8 cellular contexts compared by ENCODE assay signal in the genomic region with DNA sequence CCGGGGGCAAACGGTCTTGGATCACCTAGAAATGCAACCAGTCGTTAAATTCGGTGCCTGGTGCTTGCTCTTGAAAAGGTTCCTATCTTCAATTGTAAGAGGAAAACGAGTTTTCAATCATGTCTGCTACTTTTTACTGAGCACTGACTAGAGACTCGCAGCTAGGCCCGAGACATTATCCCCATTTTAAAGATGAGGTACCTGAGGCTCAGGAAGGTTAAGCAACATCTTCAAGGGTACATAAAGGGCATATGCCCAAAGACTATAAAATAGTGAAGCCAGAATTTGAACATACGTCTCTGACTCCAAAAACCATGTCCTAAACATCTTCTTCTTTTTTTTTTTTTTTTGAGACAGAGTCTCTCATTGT. TPM values are rescaled to one million over a fixed set of nuclear protein-coding genes. Genes with fewer than 3 reads are reported as not detected.
A peak's percentile ranks its signal among the peaks of the same experiment; 100 is the strongest.
DNase-seq lines count a peak whose midpoint lies in the region; ATAC-seq, FAIRE-seq and TF ChIP-seq lines count a peak whose summit lies in the region.

No MANE protein-coding gene starts in this region.

- no peaks in the 10 kb centered on the region for H3K36me3 ChIP-seq in astrocyte (ENCODE audit: insufficient read depth, low read length)
- H3K36me3 ChIP-seq in liver (ENCODE audit: control insufficient read depth in 4 of 4, insufficient read depth in 3 of 4, low read depth in 1 of 4, low read length in 3 of 4) = peaks cover 0 to under 1% (median 0%) of the 10 kb centered on the region in 4 donors
- no peaks in the 10 kb centered on the region for H3K36me3 ChIP-seq in thoracic aorta

- intact Hi-C loops in lower leg skin (cut with DNase I; ENCODE audit: low total_unique reads) = loop anchor here (10.0 kb wide), 1 partner anchor 812 kb away; the partner anchor contains the start of gene FBXO7

- ATAC-seq in thoracic aorta (ENCODE audit: insufficient number of reproducible peaks, low FRiP score, low read depth) (no peak), GM18873 (IDR thresholded peaks at IDR 0.05; ENCODE audit: low FRiP score, unreplicated experiment) (no peak)

- H3K9me3 ChIP-seq in astrocyte (ENCODE audit: insufficient read depth, low read depth, low read length) (no peaks in the 10 kb centered on the region), liver (ENCODE audit: control insufficient read depth in 4 of 4, low read length in 3 of 4) (no peaks in the 10 kb centered on the region), thoracic aorta (no peaks in the 10 kb centered on the region)

- no peak for TF ChIP-seq POLR2A in lower leg skin (IDR thresholded peaks at IDR 0.05)

- no peaks in the 10 kb centered on the region for H3K27me3 Mint-ChIP-seq in activated T-cell treated with anti-CD3 and anti-CD28 coated beads, Interleukin-2, amount 50 U/mL, for 24 hours
- no peaks in the 10 kb centered on the region for H3K27me3 Mint-ChIP-seq in astrocyte (ENCODE audit: low read depth, unreplicated experiment)

- peak overlapping the region; percentile 94 for H3K27ac ChIP-seq in astrocyte (ENCODE audit: low read depth, low read length)
- H3K27ac ChIP-seq in liver (ENCODE audit: low read depth in 1 of 2, low read length in 2 of 2) = peak overlapping the region; percentile 79 to 82
- peak overlapping the region; percentile 69 to 72 for H3K27ac ChIP-seq in thoracic aorta

- TF ChIP-seq RAD21 in liver (IDR thresholded peaks at IDR 0.05) = no peak

- H3K9ac ChIP-seq in astrocyte (ENCODE audit: low read length) (peak overlapping the region; percentile 96), liver (ENCODE audit: low read depth in 1 of 2, low read length in 2 of 2) (peak overlapping the region in 1 of 2 donors; percentile 45)

- H2AFZ ChIP-seq in astrocyte (ENCODE audit: low read depth, low read length) = peak overlapping the region; percentile 86

- peaks cover 44% of the 10 kb centered on the region for H3K4me1 Mint-ChIP-seq in activated T-cell treated with anti-CD3 and anti-CD28 coated beads, Interleukin-2, amount 50 U/mL, for 24 hours (ENCODE audit: low read depth)
- H3K4me1 Mint-ChIP-seq in astrocyte (ENCODE audit: low read depth, unreplicated experiment) = peaks cover 14% of the 10 kb centered on the region

- peaks cover 4% of the 10 kb centered on the region for H3K4me1 ChIP-seq in astrocyte (ENCODE audit: insufficient read depth, low read length)
- peaks cover 0 to 14% (median 11%) of the 10 kb centered on the region in 4 donors for H3K4me1 ChIP-seq in liver (ENCODE audit: control insufficient read depth in 4 of 4, insufficient read depth in 4 of 4, low read length in 3 of 4)
- peaks cover 14 to 22% of the 10 kb centered on the region in 2 donors for H3K4me1 ChIP-seq in thoracic aorta (ENCODE audit: control insufficient read depth in 1 of 2, low read depth in 2 of 2)

- no peak for FAIRE-seq in astrocyte (lab: Jason Lieb, UNC)

- H3K4me2 ChIP-seq in astrocyte (ENCODE audit: low read length) = peak overlapping the region; percentile 95

- peak overlapping the region; percentile 97 for H3K27ac Mint-ChIP-seq in activated T-cell treated with anti-CD3 and anti-CD28 coated beads, Interleukin-2, amount 50 U/mL, for 24 hours
- peak overlapping the region; percentile 98 for H3K27ac Mint-ChIP-seq in astrocyte (ENCODE audit: unreplicated experiment)

- peaks cover 42% of the 10 kb centered on the region for H3K79me2 ChIP-seq in astrocyte (ENCODE audit: insufficient read depth, low read length)

- DNase-seq in activated T-cell treated with anti-CD3 and anti-CD28 coated beads, Interleukin-2, amount 50 U/mL, for 24 hours = no peak
- no peak for DNase-seq in activated T-cell treated with anti-CD3 and anti-CD28 coated beads, Interleukin-2, amount 50 U/mL, for 1 hour
- DNase-seq in astrocyte (ENCODE audit: low read depth) = no peak
- DNase-seq in thoracic aorta (ENCODE audit: low spot score) = no peak
- no peak for DNase-seq in lower leg skin (ENCODE audit: low spot score in 2 of 2)
- DNase-seq in stimulated activated CD4-positive, alpha-beta T cell treated with anti-CD3 and anti-CD28 coated beads, Interleukin-2, amount 100 ng/mL, for 48 hours = no peak

- H3K4me3 ChIP-seq in astrocyte (ENCODE audit: insufficient read depth, low read depth, low read length) (peak overlapping the region; percentile 99), liver (ENCODE audit: low read depth in 1 of 3, low read length in 3 of 3) (peak overlapping the region in 2 of 3 donors; percentile 75 to 96), thoracic aorta (peak overlapping the region; percentile 92), lower leg skin (ENCODE audit: low read depth, poor library complexity, severe bottlenecking) (no peak overlapping the region)

- WGBS in liver = 63% methylated on average over 8 of the region's 8 CpGs
- WGBS in lower leg skin, 2 donors = 41 to 64% methylated on average over 8 of the region's 8 CpGs

- no peak for TF ChIP-seq CTCF in astrocyte (IDR thresholded peaks at IDR 0.05; ENCODE audit: insufficient read depth, low read depth, low read length)
- no peak for TF ChIP-seq CTCF in liver (IDR thresholded peaks at IDR 0.05; ENCODE audit: low read depth, low read length, missing input control)
- no peak for TF ChIP-seq CTCF in thoracic aorta (IDR thresholded peaks at IDR 0.05)
- no peak for TF ChIP-seq CTCF in lower leg skin (IDR thresholded peaks at IDR 0.05)

- peaks cover 25% of the 10 kb centered on the region for H3K36me3 Mint-ChIP-seq in activated T-cell treated with anti-CD3 and anti-CD28 coated beads, Interleukin-2, amount 50 U/mL, for 24 hours (ENCODE audit: low read depth)
- no peaks in the 10 kb centered on the region for H3K36me3 Mint-ChIP-seq in astrocyte (ENCODE audit: low read depth, unreplicated experiment)

- peaks cover 12% of the 10 kb centered on the region for H4K20me1 ChIP-seq in astrocyte (ENCODE audit: insufficient read depth, low read length)

- peak overlapping the region; percentile 95 for H3K4me3 Mint-ChIP-seq in activated T-cell treated with anti-CD3 and anti-CD28 coated beads, Interleukin-2, amount 50 U/mL, for 24 hours
- H3K4me3 Mint-ChIP-seq in astrocyte (ENCODE audit: unreplicated experiment) = peak overlapping the region; percentile 100

- no peaks in the 10 kb centered on the region for H3K9me3 Mint-ChIP-seq in activated T-cell treated with anti-CD3 and anti-CD28 coated beads, Interleukin-2, amount 50 U/mL, for 24 hours
- H3K9me3 Mint-ChIP-seq in astrocyte (ENCODE audit: unreplicated experiment) = no peaks in the 10 kb centered on the region

- no peaks in the 10 kb centered on the region for H3K27me3 ChIP-seq in astrocyte (ENCODE audit: insufficient read depth, low read length)
- H3K27me3 ChIP-seq in liver (ENCODE audit: control insufficient read depth in 4 of 4, insufficient read depth in 4 of 4, low read length in 3 of 4) = no peaks in the 10 kb centered on the region
- no peaks in the 10 kb centered on the region for H3K27me3 ChIP-seq in thoracic aorta (replicated peaks; ENCODE audit: insufficient read depth)

TF ChIP-seq in liver, 16 proteins besides CTCF, POLR2A, EP300 and RAD21 (continues in another document):
- TF ChIP-seq, protein P1, sequence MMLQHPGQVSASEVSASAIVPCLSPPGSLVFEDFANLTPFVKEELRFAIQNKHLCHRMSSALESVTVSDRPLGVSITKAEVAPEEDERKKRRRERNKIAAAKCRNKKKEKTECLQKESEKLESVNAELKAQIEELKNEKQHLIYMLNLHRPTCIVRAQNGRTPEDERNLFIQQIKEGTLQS (IDR thresholded peaks at IDR 0.05) = no peak
- TF ChIP-seq HNF4A (conservative IDR thresholded peaks at IDR 0.05) = no peak
- TF ChIP-seq MAX (IDR thresholded peaks at IDR 0.05) = no peak
- TF ChIP-seq YY1 (IDR thresholded peaks at IDR 0.05) = no peak
- no peak for TF ChIP-seq FOXA1 (IDR thresholded peaks at IDR 0.05)
- no peak for TF ChIP-seq EGR1 (IDR thresholded peaks at IDR 0.05; ENCODE audit: low read depth in 2 of 2)
- no peak for TF ChIP-seq HNF4G (IDR thresholded peaks at IDR 0.05)
- TF ChIP-seq, protein P2, sequence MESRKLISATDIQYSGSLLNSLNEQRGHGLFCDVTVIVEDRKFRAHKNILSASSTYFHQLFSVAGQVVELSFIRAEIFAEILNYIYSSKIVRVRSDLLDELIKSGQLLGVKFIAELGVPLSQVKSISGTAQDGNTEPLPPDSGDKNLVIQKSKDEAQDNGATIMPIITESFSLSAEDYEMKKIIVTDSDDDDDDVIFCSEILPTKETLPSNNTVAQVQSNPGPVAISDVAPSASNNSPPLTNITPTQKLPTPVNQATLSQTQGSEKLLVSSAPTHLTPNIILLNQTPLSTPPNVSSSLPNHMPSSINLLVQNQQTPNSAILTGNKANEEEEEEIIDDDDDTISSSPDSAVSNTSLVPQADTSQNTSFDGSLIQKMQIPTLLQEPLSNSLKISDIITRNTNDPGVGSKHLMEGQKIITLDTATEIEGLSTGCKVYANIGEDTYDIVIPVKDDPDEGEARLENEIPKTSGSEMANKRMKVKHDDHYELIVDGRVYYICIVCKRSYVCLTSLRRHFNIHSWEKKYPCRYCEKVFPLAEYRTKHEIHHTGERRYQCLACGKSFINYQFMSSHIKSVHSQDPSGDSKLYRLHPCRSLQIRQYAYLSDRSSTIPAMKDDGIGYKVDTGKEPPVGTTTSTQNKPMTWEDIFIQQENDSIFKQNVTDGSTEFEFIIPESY (IDR thresholded peaks at IDR 0.05) = no peak

RNA-seq across cellular contexts. Expression of gene PISD, which starts 0.6 kb away (rescaled TPM):
- 31.8 and 43.2 TPM in 2 replicates for total RNA-seq in astrocyte
- total RNA-seq in liver = 10 to 100 TPM; 24.3 to 28.3 TPM
- 10 to 100 TPM; 14.7 to 16.5 TPM for polyA plus RNA-seq in liver
- 10 to 100 TPM; 41.4 to 54.9 TPM for total RNA-seq in thoracic aorta
- 10 to 100 TPM; 32.0 to 62.5 (median 45.5) TPM for total RNA-seq in lower leg skin
